Comparison of ENCODE assay signal across 8 cellular contexts in the genomic region with DNA sequence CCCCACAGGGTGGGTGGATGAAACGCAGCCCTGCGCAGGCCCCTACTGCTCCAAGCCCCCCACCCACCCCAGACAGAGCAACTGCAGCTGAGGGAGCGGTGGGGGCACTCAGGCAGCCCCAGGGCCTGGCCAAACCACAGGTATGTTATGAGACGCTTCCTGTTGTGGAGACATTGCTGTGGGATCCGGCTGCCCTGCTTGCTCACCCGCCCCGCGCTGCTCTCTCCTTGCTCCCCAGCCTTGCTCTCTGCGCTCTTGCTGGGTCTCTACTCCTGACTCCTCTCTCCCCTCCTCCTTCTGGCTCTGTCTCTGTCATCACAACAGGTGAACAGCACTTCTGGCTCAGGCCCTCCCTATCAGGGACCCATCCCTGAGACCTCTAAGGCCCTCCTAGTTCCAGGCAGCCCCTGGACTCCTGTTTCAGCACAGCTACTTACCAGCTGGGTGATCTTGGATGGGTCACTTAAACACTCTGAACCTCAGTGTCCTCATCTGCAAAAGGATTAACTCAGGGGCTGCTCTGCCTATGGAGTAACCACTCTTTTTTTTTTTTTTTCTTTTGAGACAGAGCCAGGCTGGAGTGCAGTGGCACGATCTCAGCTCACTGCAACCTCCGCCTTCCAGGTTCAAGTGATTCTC. TPM values are rescaled to one million over a fixed set of nuclear protein-coding genes. Genes with fewer than 3 reads are reported as not detected.
DNase-seq lines count a peak whose midpoint lies in the region; ATAC-seq and TF ChIP-seq lines count a peak whose summit lies in the region.

No MANE protein-coding gene starts in this region.

- TF ChIP-seq CTCF in CD4-positive, alpha-beta T cell (IDR thresholded peaks at IDR 0.05): no peak
- TF ChIP-seq CTCF in mesothelial cell of epicardium (IDR thresholded peaks at IDR 0.05; ENCODE audit: unreplicated experiment): no peak
- no peak for TF ChIP-seq CTCF in colonic mucosa (IDR thresholded peaks at IDR 0.05)

- H3K4me3 ChIP-seq in colonic mucosa: no peak overlapping the region

- H3K4me1 ChIP-seq in colonic mucosa: no peaks in the 10 kb centered on the region

- POLR2A ChIA-PET in CD4-positive, alpha-beta T cell (lab: Charles Lee): interaction anchor here (0.6 to 2.1 kb wide), 5 partner anchors 9 to 52 kb away, joined by 3 to 5 read pairs (median 3); no protein-coding TSS in a partner anchor

- no peaks in the 10 kb centered on the region for H3K27me3 ChIP-seq in CD4-positive, alpha-beta T cell (ENCODE audit: control insufficient read depth, insufficient read depth, low read length)
- no peaks in the 10 kb centered on the region for H3K27me3 ChIP-seq in colonic mucosa

- no peaks in the 10 kb centered on the region for H3K27me3 Mint-ChIP-seq in CD4-positive, alpha-beta T cell
- no peaks in the 10 kb centered on the region for H3K27me3 Mint-ChIP-seq in activated naive CD8-positive, alpha-beta T cell
- no peaks in the 10 kb centered on the region for H3K27me3 Mint-ChIP-seq in mesothelial cell of epicardium (ENCODE audit: low read depth)

- H3K4me1 Mint-ChIP-seq in CD4-positive, alpha-beta T cell (ENCODE audit: low read depth): peaks cover 36% of the 10 kb centered on the region
- H3K4me1 Mint-ChIP-seq in activated naive CD8-positive, alpha-beta T cell (ENCODE audit: low read depth): peaks cover 35% of the 10 kb centered on the region
- H3K4me1 Mint-ChIP-seq in mesothelial cell of epicardium: peaks cover 13% of the 10 kb centered on the region

- H3K4me3 Mint-ChIP-seq in CD4-positive, alpha-beta T cell: peak overlapping the region; percentile 34
- H3K4me3 Mint-ChIP-seq in activated naive CD8-positive, alpha-beta T cell: peak overlapping the region; percentile 69
- H3K4me3 Mint-ChIP-seq in mesothelial cell of epicardium: no peak overlapping the region

- H3K9ac ChIP-seq in colonic mucosa (ENCODE audit: low read depth in 2 of 2, low read length in 2 of 2): no peak overlapping the region

- DNase-seq in CD4-positive, alpha-beta T cell: peak; percentile 31 to 63 (median 56)
- DNase-seq in NCI-H226: peak; percentile 73
- no peak for DNase-seq in mesothelial cell of epicardium (ENCODE audit: low spot score in 2 of 2, unreplicated experiment in 2 of 2)
- DNase-seq in medulla oblongata (ENCODE audit: extremely low spot score): no peak
- DNase-seq in NCI-H82 treated with DMSO at 0.1 percent for 48 hours (lab: John Stamatoyannopoulos, UW; ENCODE audit: unreplicated experiment): no peak
- no peak for DNase-seq in colonic mucosa

- H3K27ac Mint-ChIP-seq in CD4-positive, alpha-beta T cell: peak overlapping the region; percentile 78
- H3K27ac Mint-ChIP-seq in activated naive CD8-positive, alpha-beta T cell: peak overlapping the region; percentile 91
- peak overlapping the region; percentile 66 for H3K27ac Mint-ChIP-seq in mesothelial cell of epicardium

- peak; percentile 98 for ATAC-seq in CD4-positive, alpha-beta T cell (ENCODE audit: poor library complexity)
- no peak for ATAC-seq in HG03432 (IDR thresholded peaks at IDR 0.05; ENCODE audit: unreplicated experiment)

- intact Hi-C loops in CD4-positive, alpha-beta T cell (cut with DNase I, micrococcal nuclease): loop anchor here in 1 of 2 experiments (2.0 kb wide), 1 partner anchor 40 kb away; a partner anchor contains a TSS
- intact Hi-C loops in colonic mucosa (cut with DNase I): no loop called here

- H3K36me3 Mint-ChIP-seq in CD4-positive, alpha-beta T cell (ENCODE audit: low read depth): no peaks in the 10 kb centered on the region
- H3K36me3 Mint-ChIP-seq in activated naive CD8-positive, alpha-beta T cell: no peaks in the 10 kb centered on the region
- H3K36me3 Mint-ChIP-seq in mesothelial cell of epicardium: no peaks in the 10 kb centered on the region

- no peaks in the 10 kb centered on the region for H3K9me3 ChIP-seq in CD4-positive, alpha-beta T cell (ENCODE audit: control insufficient read depth, low read length)
- no peaks in the 10 kb centered on the region for H3K9me3 ChIP-seq in colonic mucosa

- CTCF ChIA-PET in CD4-positive, alpha-beta T cell (lab: Charles Lee): interaction anchor here (1.2 kb wide), 1 partner anchor 8 kb away, joined by 3 read pairs; no protein-coding TSS in a partner anchor

- H3K9me3 Mint-ChIP-seq in CD4-positive, alpha-beta T cell: no peaks in the 10 kb centered on the region
- no peaks in the 10 kb centered on the region for H3K9me3 Mint-ChIP-seq in activated naive CD8-positive, alpha-beta T cell (ENCODE audit: low read depth)
- no peaks in the 10 kb centered on the region for H3K9me3 Mint-ChIP-seq in mesothelial cell of epicardium

- H3K36me3 ChIP-seq in colonic mucosa: no peaks in the 10 kb centered on the region

- H3K27ac ChIP-seq in CD4-positive, alpha-beta T cell (ENCODE audit: low read depth, low read length): no peak overlapping the region
- H3K27ac ChIP-seq in colonic mucosa: no peak overlapping the region

RNA-seq across cellular contexts. Expression of a gene that starts 15.9 kb away (rescaled TPM):
- under 1 TPM; 0.05 to 0.06 TPM for total RNA-seq in CD4-positive, alpha-beta T cell
- total RNA-seq in mesothelial cell of epicardium (9.0 to 10.5 TPM (median 10.4 TPM) in 3 replicates), colonic mucosa (1 to 10 TPM; 1.1 to 2.1 TPM)

RNA-seq across cellular contexts. Expression of a gene that starts 20.5 kb away (rescaled TPM):
- 10 to 100 TPM; 22.6 to 24.6 TPM for total RNA-seq in CD4-positive, alpha-beta T cell
- total RNA-seq in mesothelial cell of epicardium: 31.6 to 33.3 TPM (median 32.6 TPM) in 3 replicates
- 10 to 100 TPM; 30.4 to 33.0 TPM for total RNA-seq in colonic mucosa

RNA-seq across cellular contexts. Expression of a gene that starts 25.3 kb away (rescaled TPM):
- under 1 TPM; 0.22 to 0.33 TPM for total RNA-seq in CD4-positive, alpha-beta T cell
- 2.6 to 3.6 TPM (median 3.2 TPM) in 3 replicates for total RNA-seq in mesothelial cell of epicardium
- under 1 TPM in 1 of 2 donors, not detected in 1; 0.13 TPM for total RNA-seq in colonic mucosa

RNA-seq across cellular contexts. Expression of a gene that starts 40.1 kb away (rescaled TPM):
- total RNA-seq in CD4-positive, alpha-beta T cell: 10 to 100 TPM; 18.4 to 21.3 TPM
- total RNA-seq in mesothelial cell of epicardium (64.8 to 68.5 TPM (median 68.5 TPM) in 3 replicates), colonic mucosa (10 to 100 TPM; 59.0 to 60.6 TPM)

RNA-seq across cellular contexts. Expression of a gene that starts 46.8 kb away (rescaled TPM):
- 100 to 1,000 TPM; 156 to 163 TPM for total RNA-seq in CD4-positive, alpha-beta T cell
- total RNA-seq in mesothelial cell of epicardium: 97.8 to 103 TPM (median 101 TPM) in 3 replicates
- total RNA-seq in colonic mucosa: 10 to 100 TPM; 37.7 to 50.0 TPM

Comparison
In these comparisons a context has a peak if more than half of its experiments do, and no peak if none do; other contexts are left out.
1. DNase-seq: peak in CD4-positive, alpha-beta T cell (10 of 10) and NCI-H226 (single experiment); none in mesothelial cell of epicardium (0 of 2), medulla oblongata (single experiment), NCI-H82 treated with DMSO at 0.1 percent for 48 hours (single experiment) and colonic mucosa (single experiment).
2. Peak in every context shown above with its lines, with median percentiles within 50 percentile points of each other: H3K27ac Mint-ChIP-seq.